In genomic region chr15:98035577-98036010, GRCh38 we compare ENCODE assay signal across 33 cellular contexts.
DNase-seq lines count a peak whose midpoint lies in the region; ATAC-seq and TF ChIP-seq lines count a peak whose summit lies in the region.
"Had no signal": no experiment of that assay in that cellular context is flagged by ENCODE, and none has a peak within 500 bp of the region (broad histone marks: within the 10 kb centered on the region; RNA-seq: fewer than 3 reads in every experiment).

No MANE protein-coding gene starts in this region.

- TF ChIP-seq CTCF in PC-3 (conservative IDR thresholded peaks at IDR 0.05; ENCODE audit: low read depth, low read length) (no peak), right lobe of liver (IDR thresholded peaks at IDR 0.05) (no peak)

- H3K36me3 ChIP-seq in BLaER1 (no peaks in the 10 kb centered on the region), PC-3 (ENCODE audit: low read depth, low read length) (no peaks in the 10 kb centered on the region), right lobe of liver (no peaks in the 10 kb centered on the region)
- H3K36me3 ChIP-seq: heart right ventricle, neutrophil, Peyer's patch, SJCRH30, WERI-Rb-1 had no signal

- no peaks in the 10 kb centered on the region for H3F3A ChIP-seq in PC-3 (ENCODE audit: low read length, unreplicated experiment)

- ATAC-seq in PC-3 = peak; percentile 49; the same call in 1 of the 2 replicates
- peak; percentile 94 for ATAC-seq in esophagus mucosa
- ATAC-seq in right lobe of liver = peak; percentile 89 to 94 (median 92)
- ATAC-seq in GM18909 (IDR thresholded peaks at IDR 0.05; ENCODE audit: poor library complexity, unreplicated experiment) = no peak
- ATAC-seq: activated naive CD8-positive, alpha-beta T cell treated with anti-CD3 and anti-CD28 coated beads, Interleukin-2, amount 50 U/mL, for 24 hours; heart right ventricle; left colon; sciatic nerve; stimulated activated memory B cell treated with anti-CD40 and anti-IgM and Interleukin-4, amounts not matched to agents 10 μg/mL and 1 μg/mL and 100 μg/mL, for 72 hours had no signal

- no peaks in the 10 kb centered on the region for H3K79me2 ChIP-seq in PC-3 (ENCODE audit: low read length)

- TF ChIP-seq POLR2A in right lobe of liver (IDR thresholded peaks at IDR 0.05) = no peak

- POLR2A ChIA-PET in PC-3 (lab: Charles Lee; ENCODE audit: unreplicated experiment) = no interaction called here

- H3K9me3 ChIP-seq in BLaER1 = peaks cover 33% of the 10 kb centered on the region
- no peaks in the 10 kb centered on the region for H3K9me3 ChIP-seq in PC-3 (ENCODE audit: low read length)
- H3K9me3 ChIP-seq in right lobe of liver = no peaks in the 10 kb centered on the region
- H3K9me3 ChIP-seq: heart right ventricle, neutrophil, Peyer's patch, SJCRH30 had no signal

- CTCF ChIA-PET in PC-3 (lab: Charles Lee) = no interaction called here

- 45% methylated on average over 2 of the region's 2 CpGs for WGBS in right lobe of liver (ENCODE audit: insufficient coverage, low coverage, low lambda C conversion rate, missing lambda C conversion rate)

- H3K27ac ChIP-seq in BLaER1 (peak overlapping the region; percentile 19; the same call in 1 of the 2 replicates), PC-3 (ENCODE audit: low read length) (peak overlapping the region; percentile 29; the same call in 1 of the 2 replicates), right lobe of liver (peak overlapping the region; percentile 53 to 83 (median 74))
- H3K27ac ChIP-seq: dorsolateral prefrontal cortex, heart right ventricle, neutrophil, Peyer's patch, SJCRH30, WERI-Rb-1 had no signal

- BruUV-seq in PC-3 (replicated peaks; lab: Mats Ljungman, UMichigan) = no TSS peak

- H4K20me1 ChIP-seq in BLaER1 (no peaks in the 10 kb centered on the region), PC-3 (ENCODE audit: low read length) (no peaks in the 10 kb centered on the region)

- peak overlapping the region; percentile 56; the same call in 1 of the 2 replicates for H2AFZ ChIP-seq in PC-3 (ENCODE audit: low read length)

- H3K4me2 ChIP-seq in BLaER1 (peak overlapping the region; percentile 87), PC-3 (ENCODE audit: low read length) (peak overlapping the region; percentile 66)

- H3K27me3 ChIP-seq in BLaER1 (no peaks in the 10 kb centered on the region), PC-3 (ENCODE audit: low read length) (peaks cover 18% of the 10 kb centered on the region), right lobe of liver (no peaks in the 10 kb centered on the region)
- H3K27me3 ChIP-seq: dorsolateral prefrontal cortex, heart right ventricle, neutrophil, Peyer's patch, SJCRH30 had no signal

- H3K9ac ChIP-seq in BLaER1 (peak overlapping the region; percentile 51), PC-3 (ENCODE audit: low read length) (no peak overlapping the region)

- H3K9me2 ChIP-seq in PC-3 (replicated peaks; ENCODE audit: low read length) = no peaks in the 10 kb centered on the region

- H3K4me3 ChIP-seq in BLaER1 (no peak overlapping the region), PC-3 (ENCODE audit: low read length) (0 out of 2 replicates have a peak overlapping the region, but pooled peaks have one; percentile 9), right lobe of liver (no peak overlapping the region)
- H3K4me3 ChIP-seq: dorsolateral prefrontal cortex, heart right ventricle, Peyer's patch, SJCRH30 had no signal

- intact Hi-C loops in PC-3 (cut with micrococcal nuclease) = no loop called here
- intact Hi-C loops in right lobe of liver (cut with DNase I) = no loop called here

- DNase-seq in PC-3 (peak; percentile 61), right lobe of liver (peak in 2 of 3 donors; percentile 19 to 63), NOMO-1 treated with DMSO at 0.1 percent for 48 hours (lab: John Stamatoyannopoulos, UW; ENCODE audit: unreplicated experiment) (no peak), NCI-H128 (lab: John Stamatoyannopoulos, UW; ENCODE audit: unreplicated experiment) (no peak), cerebellar cortex (ENCODE audit: low spot score) (no peak)
- DNase-seq: 8988T; activated CD4-positive, alpha-beta T cell treated with anti-CD3 and anti-CD28 coated beads for 48 hours; activated CD8-positive, alpha-beta memory T cell treated with anti-CD3 and anti-CD28 coated beads for 24 hours; activated gamma-delta T cell; activated naive CD8-positive, alpha-beta T cell treated with anti-CD3 and anti-CD28 coated beads, Interleukin-2, amount 50 U/mL, for 24 hours; CD4-positive, alpha-beta memory T cell; cerebellar nuclear complex; DMS 273 treated with DMSO at 0.1 percent for 48 hours; dorsolateral prefrontal cortex; H7; heart right ventricle; Karpas-422; left colon; mesenchymal stem cell; NCI-H1694 treated with DMSO at 0.1 percent for 48 hours; NCI-H2171; NCI-H510A treated with DMSO at 0.1 percent for 48 hours; Peyer's patch; SJCRH30; stimulated activated CD4-positive, alpha-beta T cell treated with anti-CD3 and anti-CD28 coated beads, Interleukin-4, amount 100 ng/mL, for 4 hours; T1000; WERI-Rb-1 had no signal

- peaks cover 47% of the 10 kb centered on the region for H3K4me1 ChIP-seq in BLaER1
- peaks cover 11% of the 10 kb centered on the region for H3K4me1 ChIP-seq in PC-3 (ENCODE audit: insufficient read depth, low read length)
- peaks cover 0 to 14% (median 4%) of the 10 kb centered on the region in 4 donors for H3K4me1 ChIP-seq in right lobe of liver
- H3K4me1 ChIP-seq: heart right ventricle, Peyer's patch had no signal

Comparison
In these comparisons a context has a peak if more than half of its experiments do, and no peak if none do; other contexts are left out.
1. H3K27ac ChIP-seq: peak in every context shown above with its lines; median percentile 74 in right lobe of liver; 29 in PC-3; 19 in BLaER1.
2. DNase-seq: peak in PC-3 (single experiment) and right lobe of liver (2 of 3); none in NOMO-1 treated with DMSO at 0.1 percent for 48 hours (single experiment), NCI-H128 (single experiment) and cerebellar cortex (single experiment).